Comparison of ENCODE assay signal across 27 cellular contexts in genomic region chr17:77990301-77990700, GRCh38.
"Had no signal": no experiment of that assay in that cellular context is flagged by ENCODE, and none has a peak within 500 bp of the region (broad histone marks: within the 10 kb centered on the region; RNA-seq: fewer than 3 reads in every experiment).

No MANE protein-coding gene starts in this region.

- H3K9me3 ChIP-seq: breast epithelium, Peyer's patch had no signal

- H3K27me3 ChIP-seq: breast epithelium, Peyer's patch, SJCRH30 had no signal

- ATAC-seq: activated naive CD4-positive, alpha-beta T cell treated with anti-CD3 and anti-CD28 coated beads, Interleukin-2, amount 50 U/mL, for 72 hours; activated T-cell treated with anti-CD3 and anti-CD28 coated beads, Interleukin-2, amount 50 U/mL, for 72 hours; SK-N-SH treated with all-trans-retinoic acid at 6 μM for 48 hours; WTC11 had no signal

- H3K27ac ChIP-seq: breast epithelium, Peyer's patch, RWPE1, SJCRH30 had no signal

- H3K27ac Mint-ChIP-seq: activated naive CD4-positive, alpha-beta T cell treated with anti-CD3 and anti-CD28 coated beads, Interleukin-2, amount 50 U/mL, for 72 hours; T-helper 1 cell treated with Interleukin-12 subunit alpha and Interleukin-12 subunit beta and Interleukin-4 antibody, amounts not matched to agents 30 μg/mL and 1 μg/mL, for 36 hours; WTC11 had no signal

- H3K4me3 Mint-ChIP-seq: activated T-cell treated with anti-CD3 and anti-CD28 coated beads, Interleukin-2, amount 50 U/mL, for 72 hours; T-helper 1 cell treated with Interleukin-12 subunit alpha and Interleukin-12 subunit beta and Interleukin-4 antibody, amounts not matched to agents 30 μg/mL and 1 μg/mL, for 36 hours; WTC11 had no signal

- H3K36me3 ChIP-seq: breast epithelium, Peyer's patch, SJCRH30 had no signal

- H3K9me3 Mint-ChIP-seq: activated T-cell treated with anti-CD3 and anti-CD28 coated beads, Interleukin-2, amount 50 U/mL, for 72 hours; T-helper 1 cell treated with Interleukin-12 subunit alpha and Interleukin-12 subunit beta and Interleukin-4 antibody, amounts not matched to agents 30 μg/mL and 1 μg/mL, for 36 hours; WTC11 had no signal

- H3K36me3 Mint-ChIP-seq: activated naive CD4-positive, alpha-beta T cell treated with anti-CD3 and anti-CD28 coated beads, Interleukin-2, amount 50 U/mL, for 72 hours; WTC11 had no signal

- H3K4me3 ChIP-seq: breast epithelium, Peyer's patch, SJCRH30 had no signal

- DNase-seq: activated CD4-positive, alpha-beta T cell treated with anti-CD3 and anti-CD28 coated beads for 48 hours; activated CD4-positive, alpha-beta T cell treated with anti-CD3 and anti-CD28 coated beads, Interleukin-2, amount 50 U/mL, for 4 hours; activated CD4-positive, CD25-positive, alpha-beta regulatory T cell treated with anti-CD3 and anti-CD28 coated beads, Interleukin-2, amount 50 U/mL, for 72 hours; activated CD8-positive, alpha-beta memory T cell treated with anti-CD3 and anti-CD28 coated beads for 24 hours; activated T-cell treated with anti-CD3 and anti-CD28 coated beads, Interleukin-2, amount 50 U/mL, for 72 hours; aorta; caudate nucleus; MM.1S; NCI-H1105 treated with DMSO at 0.1 percent for 48 hours; NCI-H1436 treated with DMSO at 0.1 percent for 48 hours; NCI-H187; NCI-H2081; NCI-H510A treated with DMSO at 0.1 percent for 48 hours; NCI-H69; NK-92 treated with Interleukin-12 subunit alpha and Interleukin-12 subunit beta, amount 100 ng/mL, for 24 hours; OCI-M1; Peyer's patch; Right ventricle myocardium superior; SJCRH30; SW 1271; T-helper 9 cell had no signal

- H3K4me1 ChIP-seq: breast epithelium, SJCRH30 had no signal
